In genomic region chr7:148264933-148265557, GRCh38 we compare ENCODE assay signal across 8 cellular contexts.
DNase-seq lines count a peak whose midpoint lies in the region; ATAC-seq and TF ChIP-seq lines count a peak whose summit lies in the region.

No MANE protein-coding gene starts in this region.

- no peak overlapping the region for H3K9ac ChIP-seq in Loucy (ENCODE audit: low read depth, low read length, poor library complexity, severe bottlenecking)

- H3K36me3 Mint-ChIP-seq in Caco-2 (ENCODE audit: insufficient read depth, unreplicated experiment): peaks cover 9% of the 10 kb centered on the region
- H3K36me3 Mint-ChIP-seq in type B pancreatic cell: no peaks in the 10 kb centered on the region

- no peaks in the 10 kb centered on the region for H3K79me2 ChIP-seq in Loucy (ENCODE audit: insufficient read depth, low read length)
- no peaks in the 10 kb centered on the region for H3K79me2 ChIP-seq in hepatocyte

- TF ChIP-seq POLR2A in lower leg skin (IDR thresholded peaks at IDR 0.05): no peak

- no peaks in the 10 kb centered on the region for H3K27me3 Mint-ChIP-seq in Caco-2 (ENCODE audit: insufficient read depth, unreplicated experiment)
- peaks cover 14% of the 10 kb centered on the region for H3K27me3 Mint-ChIP-seq in type B pancreatic cell

- CTCF ChIA-PET in Caco-2 (lab: Charles Lee): interaction anchor here (0.6 to 1.8 kb wide), 19 partner anchors 12 to 708 kb away, joined by 3 to 21 read pairs (median 4); no protein-coding TSS in a partner anchor

- no peak overlapping the region for H3K4me3 Mint-ChIP-seq in Caco-2 (ENCODE audit: unreplicated experiment)
- H3K4me3 Mint-ChIP-seq in type B pancreatic cell: no peak overlapping the region

- no peak overlapping the region for H3K27ac Mint-ChIP-seq in Caco-2 (ENCODE audit: unreplicated experiment)
- H3K27ac Mint-ChIP-seq in type B pancreatic cell: no peak overlapping the region

- H3K27ac ChIP-seq in hepatocyte: no peak overlapping the region

- H3K27me3 ChIP-seq in Caco-2 (replicated peaks; ENCODE audit: control insufficient read depth, insufficient read depth, low read length) (no peaks in the 10 kb centered on the region), Loucy (ENCODE audit: insufficient read depth, low read length, poor library complexity, severe bottlenecking) (no peaks in the 10 kb centered on the region), hepatocyte (no peaks in the 10 kb centered on the region)

- H3K9me3 ChIP-seq in Caco-2: no peaks in the 10 kb centered on the region
- no peaks in the 10 kb centered on the region for H3K9me3 ChIP-seq in Loucy (ENCODE audit: insufficient read depth, low read depth, low read length)
- no peaks in the 10 kb centered on the region for H3K9me3 ChIP-seq in hepatocyte (ENCODE audit: low read depth)

- no peaks in the 10 kb centered on the region for H4K20me1 ChIP-seq in Loucy (ENCODE audit: insufficient read depth, low read length, poor library complexity, severe bottlenecking)
- H4K20me1 ChIP-seq in hepatocyte (ENCODE audit: insufficient read depth, poor library complexity, severe bottlenecking): no peaks in the 10 kb centered on the region

- peak in 1 of 2 experiments; percentile 53 for DNase-seq in Caco-2
- DNase-seq in SK-N-DZ (ENCODE audit: low spot score): peak; percentile 69
- peak; percentile 70 for DNase-seq in hepatocyte (ENCODE audit: low spot score)
- no peak for DNase-seq in type B pancreatic cell (ENCODE audit: extremely low spot score, unreplicated experiment)
- DNase-seq in lower leg skin (ENCODE audit: low spot score in 2 of 2): no peak

- H3K9me3 Mint-ChIP-seq in Caco-2 (ENCODE audit: unreplicated experiment) (peaks cover 9% of the 10 kb centered on the region), type B pancreatic cell (no peaks in the 10 kb centered on the region)

- no peaks in the 10 kb centered on the region for H3K36me3 ChIP-seq in Caco-2 (ENCODE audit: control insufficient read depth, insufficient read depth, low read length)
- H3K36me3 ChIP-seq in Loucy (ENCODE audit: insufficient read depth, low read length): no peaks in the 10 kb centered on the region
- H3K36me3 ChIP-seq in hepatocyte (replicated peaks; ENCODE audit: insufficient read depth, low read depth): no peaks in the 10 kb centered on the region

- H3K4me1 ChIP-seq in Caco-2 (peaks cover 16% of the 10 kb centered on the region), Loucy (ENCODE audit: insufficient read depth, low read length, poor library complexity, severe bottlenecking) (no peaks in the 10 kb centered on the region), hepatocyte (ENCODE audit: insufficient read depth) (peaks cover 7% of the 10 kb centered on the region)

- H3F3A ChIP-seq in Loucy (ENCODE audit: low read depth): no peaks in the 10 kb centered on the region

- H2AFZ ChIP-seq in Loucy (ENCODE audit: low read length): no peak overlapping the region
- no peak overlapping the region for H2AFZ ChIP-seq in hepatocyte

- peak; percentile 59 for ATAC-seq in GM18907 (IDR thresholded peaks at IDR 0.05; ENCODE audit: unreplicated experiment)
- no peak for ATAC-seq in HG02759 (IDR thresholded peaks at IDR 0.05; ENCODE audit: unreplicated experiment)

- 46% methylated on average over 7 of the region's 7 CpGs for WGBS in hepatocyte (ENCODE audit: low lambda C conversion rate, missing lambda C conversion rate)
- 54 to 57% methylated on average over 7 of the region's 7 CpGs for WGBS in lower leg skin, 2 donors

- H3K9me2 ChIP-seq in Loucy (replicated peaks; ENCODE audit: low read depth, low read length): no peaks in the 10 kb centered on the region
- H3K9me2 ChIP-seq in hepatocyte (replicated peaks; ENCODE audit: insufficient read depth): no peaks in the 10 kb centered on the region

- H3K4me2 ChIP-seq in Loucy (ENCODE audit: low read depth, low read length, poor library complexity, severe bottlenecking) (no peak overlapping the region), hepatocyte (no peak overlapping the region)

- no TSS peak for BruUV-seq in Caco-2 (replicated peaks; lab: Mats Ljungman, UMichigan)

- intact Hi-C loops in Caco-2 (cut with micrococcal nuclease; ENCODE audit: unreplicated experiment): loop anchor here (1.0 kb wide), 4 partner anchors 53 to 220 kb away; no protein-coding TSS in a partner anchor
- intact Hi-C loops in lower leg skin (cut with DNase I; ENCODE audit: low total_unique reads): no loop called here

- POLR2A ChIA-PET in Caco-2 (lab: Charles Lee): no interaction called here

- TF ChIP-seq CTCF in Caco-2 (IDR thresholded peaks at IDR 0.05; ENCODE audit: insufficient read depth in 1 of 2, low read depth in 1 of 2, low read length in 1 of 2, severe bottlenecking in 1 of 2, unreplicated experiment in 1 of 2) (peak; percentile 75 to 83), Loucy (conservative IDR thresholded peaks at IDR 0.05; ENCODE audit: low read length) (peak; percentile 66), hepatocyte (IDR thresholded peaks at IDR 0.05; ENCODE audit: poor library complexity) (peak; percentile 81), type B pancreatic cell (conservative IDR thresholded peaks at IDR 0.05) (peak; percentile 81), lower leg skin (IDR thresholded peaks at IDR 0.05) (no peak)

- H3K4me1 Mint-ChIP-seq in Caco-2 (ENCODE audit: low read depth, unreplicated experiment) (peaks cover 28% of the 10 kb centered on the region), type B pancreatic cell (ENCODE audit: unreplicated experiment) (peaks cover 14% of the 10 kb centered on the region)

- no peak overlapping the region for H3K4me3 ChIP-seq in Caco-2 (ENCODE audit: low read depth, low read length)
- no peak overlapping the region for H3K4me3 ChIP-seq in Loucy (ENCODE audit: low read length, poor library complexity, severe bottlenecking)
- no peak overlapping the region for H3K4me3 ChIP-seq in hepatocyte
- no peak overlapping the region for H3K4me3 ChIP-seq in lower leg skin (ENCODE audit: low read depth, poor library complexity, severe bottlenecking)

Comparison
In these comparisons a context has a peak if more than half of its experiments do, and no peak if none do; other contexts are left out.
1. DNase-seq: peak in SK-N-DZ (single experiment) and hepatocyte (single experiment); none in type B pancreatic cell (single experiment) and lower leg skin (0 of 2).
2. CTCF ChIP-seq: peak in Caco-2 (2 of 2), Loucy (single experiment), hepatocyte (single experiment) and type B pancreatic cell (single experiment); none in lower leg skin (0 of 3).